17 cellular contexts compared by ENCODE assay signal in the genomic region with DNA sequence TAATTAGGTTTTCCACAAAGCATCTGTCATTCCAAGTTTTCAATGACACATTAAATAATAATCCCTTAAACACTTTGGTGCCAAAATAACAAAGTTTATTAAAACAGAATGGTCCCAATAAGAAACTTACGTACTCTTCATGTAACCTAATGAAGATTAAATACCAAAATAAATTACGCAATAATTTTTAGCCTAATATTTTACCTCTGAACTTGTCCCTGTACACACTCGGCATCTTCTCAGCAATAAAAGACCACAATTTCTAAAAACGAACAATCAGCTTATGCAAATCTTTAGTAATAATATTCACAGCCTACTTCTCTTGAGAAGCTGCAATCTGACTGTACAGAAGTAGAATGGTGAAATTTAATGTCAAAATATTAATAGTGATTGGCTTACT.
DNase-seq lines count a peak whose midpoint lies in the region; ATAC-seq, FAIRE-seq and TF ChIP-seq lines count a peak whose summit lies in the region.
"Had no signal": no experiment of that assay in that cellular context is flagged by ENCODE, and none has a peak within 500 bp of the region (broad histone marks: within the 10 kb centered on the region; RNA-seq: fewer than 3 reads in every experiment).

No MANE protein-coding gene starts in this region.

- DNase-seq in HepG2 (ENCODE audit: low spot score) (no peak), right lobe of liver (no peak), NCI-H446 treated with DMSO at 0.1 percent for 48 hours (lab: John Stamatoyannopoulos, UW) (peak; percentile 100), K562 (ENCODE audit: extremely low read depth in 1 of 4, low spot score in 3 of 4) (no peak), NCI-H1417 treated with DMSO at 0.1 percent for 48 hours (lab: John Stamatoyannopoulos, UW) (no peak), islet precursor cell (no peak), OCI-M1 (lab: John Stamatoyannopoulos, UW) (no peak)
- DNase-seq: ACHN; BE2C; Caco-2; CD4-positive, CD25-positive, alpha-beta regulatory T cell; GF-D8; GOT3; H9; KBM-7 had no signal

- FAIRE-seq in HepG2 (lab: Jason Lieb, UNC), result no peak
- FAIRE-seq in K562 (lab: Jason Lieb, UNC), result no peak
- FAIRE-seq: A204.1, D721Med had no signal

- in situ Hi-C loops in HepG2 (cut with HindIII; ENCODE audit: extremely low pct_ligation_motif_present, low pct_unique_long_range_greater_than_20kb) (no loop called here), K562 (cut with MboI) (no loop called here)

- H3K4me1 ChIP-seq in HepG2 (ENCODE audit: insufficient read depth, low read length) (peaks cover 27% of the 10 kb centered on the region), right lobe of liver (no peaks in the 10 kb centered on the region), K562 (replicated peaks in 1 of 2; ENCODE audit: control insufficient read depth in 2 of 2, insufficient read depth in 2 of 2, low read length in 2 of 2) (peaks cover 17 to 37% of the 10 kb centered on the region in 2 experiments)

- H3K27me3 ChIP-seq in HepG2 (ENCODE audit: control insufficient read depth in 1 of 2, insufficient read depth in 2 of 2, low read length in 2 of 2), result 0 out of 5 replicates have a peak, but pooled peaks cover 0 to 3% of the 10 kb centered on the region in 2 experiments
- no peaks in the 10 kb centered on the region for H3K27me3 ChIP-seq in right lobe of liver
- H3K27me3 ChIP-seq in K562 (ENCODE audit: control insufficient read depth in 2 of 2, insufficient read depth in 2 of 2, low read length in 2 of 2), result no peaks in the 10 kb centered on the region
- H3K27me3 ChIP-seq: BE2C had no signal

- H4K20me1 ChIP-seq in HepG2 (ENCODE audit: insufficient read depth, low read length), result no peaks in the 10 kb centered on the region; the same call in 1 of the 2 replicates
- no peaks in the 10 kb centered on the region for H4K20me1 ChIP-seq in K562 (replicated peaks; ENCODE audit: control insufficient read depth, insufficient read depth, low read length)

- intact Hi-C loops in HepG2 (cut with micrococcal nuclease; ENCODE audit: unreplicated experiment) (no loop called here), right lobe of liver (cut with DNase I) (no loop called here), K562 (cut with micrococcal nuclease) (loop anchor here (2.0 kb wide), 1 partner anchor 51 kb away; no protein-coding TSS in a partner anchor)

- no peaks in the 10 kb centered on the region for H3K9me1 ChIP-seq in K562 (ENCODE audit: control insufficient read depth, insufficient read depth, low read length)

- CTCF ChIA-PET in HepG2 (lab: Yijun Ruan, JAX; ENCODE audit: low intra/inter-chr PET ratio, low total read pairs) (no interaction called here), K562 (lab: Yijun Ruan, JAX; ENCODE audit: low intra/inter-chr PET ratio) (no interaction called here)

- no peak overlapping the region for H3K9ac ChIP-seq in HepG2 (ENCODE audit: insufficient read depth, low read depth, low read length)
- H3K9ac ChIP-seq in K562 (ENCODE audit: insufficient read depth in 1 of 2, low read depth in 2 of 2, low read length in 2 of 2), result peak overlapping the region in 1 of 2 experiments; percentile 74; a peak in 3 of 4 replicates

- no TSS peak for BruUV-seq in HepG2 (replicated peaks; lab: Mats Ljungman, UMichigan)
- no TSS peak for BruUV-seq in K562 (replicated peaks; lab: Mats Ljungman, UMichigan)

- POLR2A ChIA-PET in HepG2 (lab: Yijun Ruan, JAX), result no interaction called here
- POLR2A ChIA-PET in K562 (lab: Yijun Ruan, JAX), result interaction anchor here (0.7 kb wide), 1 partner anchor 10 kb away, joined by 3 read pairs; no protein-coding TSS in a partner anchor

- H3K79me2 ChIP-seq in HepG2 (ENCODE audit: insufficient read depth, low read length) (no peaks in the 10 kb centered on the region), K562 (ENCODE audit: control insufficient read depth, insufficient read depth, low read length) (peaks cover 60% of the 10 kb centered on the region)

- no peak for ATAC-seq in HepG2
- ATAC-seq in right lobe of liver, result no peak
- no peak for ATAC-seq in K562

- TF ChIP-seq RAD21 in HepG2 (CRISPR knock-in tag; IDR thresholded peaks at IDR 0.05) (no peak), K562 (CRISPR knock-in tag; conservative IDR thresholded peaks at IDR 0.05 in 1 of 2, IDR thresholded peaks at IDR 0.05 in 1 of 2) (no peak)

- no peak overlapping the region for H3K27ac ChIP-seq in HepG2 (ENCODE audit: extremely low read length, insufficient read depth, low read length)
- H3K27ac ChIP-seq in right lobe of liver, result no peak overlapping the region
- H3K27ac ChIP-seq in K562 (ENCODE audit: extremely low read depth, low read depth, low read length), result peak overlapping the region; percentile 88; the same call in 2 of the 3 replicates

- TF ChIP-seq CTCF in HepG2 (CRISPR knock-in tag; IDR thresholded peaks at IDR 0.05) (no peak), right lobe of liver (IDR thresholded peaks at IDR 0.05) (no peak), K562 (IDR thresholded peaks at IDR 0.05 in 2 of 3, conservative IDR thresholded peaks at IDR 0.05 in 1 of 3; ENCODE audit: insufficient read depth in 2 of 3, low read depth in 1 of 3, low read length in 3 of 3) (no peak)

- TF ChIP-seq EP300 in HepG2 (IDR thresholded peaks at IDR 0.05; ENCODE audit: low read depth in 2 of 2, low read length in 2 of 2), result no peak
- TF ChIP-seq EP300 in HepG2 (CRISPR knock-in tag; IDR thresholded peaks at IDR 0.05; ENCODE audit: borderline replicate concordance), result no peak
- no peak for TF ChIP-seq EP300 in K562 (IDR thresholded peaks at IDR 0.05; ENCODE audit: low read length)

- 36% methylated on average over 4 of the region's 4 CpGs for WGBS in HepG2 (ENCODE audit: low lambda C conversion rate)
- WGBS in right lobe of liver (ENCODE audit: insufficient coverage, low coverage, low lambda C conversion rate, missing lambda C conversion rate), result 60% methylated on average over 4 of the region's 4 CpGs
- WGBS in K562 (ENCODE audit: insufficient coverage, low coverage, missing lambda C conversion rate), result 2% methylated on average over 4 of the region's 4 CpGs

- H3K36me3 ChIP-seq in HepG2 (replicated peaks in 1 of 2; ENCODE audit: control insufficient read depth in 1 of 2, insufficient read depth in 2 of 2, low read length in 2 of 2) (no peaks in the 10 kb centered on the region), right lobe of liver (no peaks in the 10 kb centered on the region), K562 (ENCODE audit: control insufficient read depth, insufficient read depth, low read length) (no peaks in the 10 kb centered on the region)
- H3K36me3 ChIP-seq: BE2C had no signal

- H3K4me3 ChIP-seq in HepG2 (replicated peaks in 1 of 3; ENCODE audit: insufficient read depth in 1 of 3, low read depth in 2 of 3, low read length in 3 of 3) (no peak overlapping the region), right lobe of liver (no peak overlapping the region), K562 (peak overlapping the region; percentile 32)

- no peak overlapping the region for H2AFZ ChIP-seq in HepG2 (ENCODE audit: low read length)
- H2AFZ ChIP-seq in K562 (ENCODE audit: low read depth, low read length), result peak overlapping the region; percentile 92

- no peak for TF ChIP-seq POLR2A in HepG2 (IDR thresholded peaks at IDR 0.05; ENCODE audit: insufficient read depth in 1 of 2, low read depth in 2 of 2, low read length in 2 of 2)
- TF ChIP-seq POLR2A in right lobe of liver (IDR thresholded peaks at IDR 0.05), result no peak
- TF ChIP-seq POLR2A in K562 (conservative IDR thresholded peaks at IDR 0.05), result no peak

- H3K9me3 ChIP-seq in HepG2 (ENCODE audit: low read length), result no peaks in the 10 kb centered on the region
- no peaks in the 10 kb centered on the region for H3K9me3 ChIP-seq in right lobe of liver
- H3K9me3 ChIP-seq in K562 (replicated peaks; ENCODE audit: control insufficient read depth, insufficient read depth, low read depth, low read length), result no peaks in the 10 kb centered on the region
- H3K9me3 ChIP-seq: BE2C, Caco-2 had no signal

- H3K4me2 ChIP-seq in HepG2 (ENCODE audit: low read depth, low read length), result no peak overlapping the region
- H3K4me2 ChIP-seq in K562 (ENCODE audit: insufficient read depth, low read length), result peak overlapping the region; percentile 83

TF ChIP-seq in HepG2, 621 proteins besides CTCF, POLR2A, EP300 and RAD21:
- peak; percentile 59; the same call in 1 of the 2 replicates for TF ChIP-seq CEBPB (IDR thresholded peaks at IDR 0.05; ENCODE audit: borderline replicate concordance, low read depth, low read length)
- TF ChIP-seq, protein P1, sequence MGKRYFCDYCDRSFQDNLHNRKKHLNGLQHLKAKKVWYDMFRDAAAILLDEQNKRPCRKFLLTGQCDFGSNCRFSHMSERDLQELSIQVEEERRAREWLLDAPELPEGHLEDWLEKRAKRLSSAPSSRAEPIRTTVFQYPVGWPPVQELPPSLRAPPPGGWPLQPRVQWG (CRISPR knock-in tag; IDR thresholded peaks at IDR 0.05; ENCODE audit: borderline replicate concordance, low read depth), result no peak
TF ChIP-seq in HepG2: peak in this region for 1.

TF ChIP-seq in K562, 482 proteins besides CTCF, POLR2A, EP300 and RAD21:
- no peak for TF ChIP-seq CEBPG (CRISPR knock-in tag; IDR thresholded peaks at IDR 0.05)
- TF ChIP-seq CEBPG (tag; conservative IDR thresholded peaks at IDR 0.05 in 1 of 2, IDR thresholded peaks at IDR 0.05 in 1 of 2), result peak; percentile 71 to 97
- TF ChIP-seq CEBPB (tag; IDR thresholded peaks at IDR 0.05), result peak; percentile 93
- no peak for TF ChIP-seq CBX8 (IDR thresholded peaks at IDR 0.05; ENCODE audit: borderline replicate concordance, extremely low read depth, low read depth, low read length, poor library complexity, severe bottlenecking)
TF ChIP-seq in K562: peak in this region for 2.
